ENCODE assay signal across 16 cellular contexts in the genomic region with DNA sequence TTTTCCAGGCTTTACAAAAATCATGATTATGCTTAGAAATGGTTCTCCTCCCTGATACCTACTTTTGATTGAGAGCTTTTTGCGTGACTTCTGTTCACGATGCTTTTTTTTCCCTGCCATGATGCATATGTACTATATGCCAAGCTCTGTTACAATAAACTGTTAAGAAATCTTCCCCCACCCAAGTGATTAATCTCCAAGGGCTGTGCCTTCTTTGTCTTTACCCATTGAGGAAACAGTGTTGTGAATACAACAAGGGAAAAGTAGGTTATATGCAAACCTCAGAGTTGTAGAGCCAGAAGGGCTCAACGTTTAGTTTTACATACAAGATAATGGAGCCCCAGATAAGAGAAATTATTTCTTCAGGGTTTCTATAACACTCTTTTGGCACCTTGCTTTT. TPM values are rescaled to one million over a fixed set of nuclear protein-coding genes. Genes with fewer than 3 reads are reported as not detected.
DNase-seq lines count a peak whose midpoint lies in the region; ATAC-seq and TF ChIP-seq lines count a peak whose summit lies in the region.
"Had no signal": no experiment of that assay in that cellular context is flagged by ENCODE, and none has a peak within 500 bp of the region (broad histone marks: within the 10 kb centered on the region; RNA-seq: fewer than 3 reads in every experiment).

No MANE protein-coding gene starts in this region.

- no peak overlapping the region for H3K9ac ChIP-seq in Karpas-422 (ENCODE audit: low read length)
- H3K9ac ChIP-seq in PC-3 (ENCODE audit: low read length), result no peak overlapping the region

- H3F3A ChIP-seq in PC-3 (ENCODE audit: low read length, unreplicated experiment), result no peaks in the 10 kb centered on the region

- H3K4me1 ChIP-seq in Karpas-422 (ENCODE audit: low read length), result no peaks in the 10 kb centered on the region
- no peaks in the 10 kb centered on the region for H3K4me1 ChIP-seq in PC-3 (ENCODE audit: insufficient read depth, low read length)

- H3K4me3 ChIP-seq in Karpas-422 (ENCODE audit: low read length), result no peak overlapping the region
- no peak overlapping the region for H3K4me3 ChIP-seq in PC-3 (ENCODE audit: low read length)
- H3K4me3 ChIP-seq: GM12878 had no signal

- intact Hi-C loops in PC-3 (cut with micrococcal nuclease), result loop anchor here (5.0 kb wide), 1 partner anchor 58 kb away; no protein-coding TSS in a partner anchor

- H3K27me3 ChIP-seq in Karpas-422 (ENCODE audit: low read length), result no peaks in the 10 kb centered on the region
- H3K27me3 ChIP-seq in PC-3 (ENCODE audit: low read length), result no peaks in the 10 kb centered on the region

- H3K27ac ChIP-seq in Karpas-422 (ENCODE audit: low read length) (no peak overlapping the region), PC-3 (ENCODE audit: low read length) (no peak overlapping the region)
- H3K27ac ChIP-seq: C4-2B had no signal

- H3K9me3 ChIP-seq in Karpas-422 (ENCODE audit: low read length), result no peaks in the 10 kb centered on the region
- H3K9me3 ChIP-seq in PC-3 (ENCODE audit: low read length), result no peaks in the 10 kb centered on the region
- H3K9me3 ChIP-seq: Caco-2 had no signal

- no peak overlapping the region for H3K4me2 ChIP-seq in Karpas-422 (ENCODE audit: low read depth, low read length, poor library complexity, severe bottlenecking)
- H3K4me2 ChIP-seq in PC-3 (ENCODE audit: low read length), result no peak overlapping the region

- DNase-seq in Karpas-422, result peak; percentile 0
- peak; percentile 20 for DNase-seq in amniotic epithelial cell (ENCODE audit: low read depth)
- no peak for DNase-seq in activated CD8-positive, alpha-beta memory T cell treated with anti-CD3 and anti-CD28 coated beads, Interleukin-2, amount 50 U/mL, for 48 hours
- no peak for DNase-seq in C1 segment of cervical spinal cord (lab: John Stamatoyannopoulos, UW)
- no peak for DNase-seq in PC-3
- DNase-seq: Caco-2; CD4-positive, CD25-positive, alpha-beta regulatory T cell; CD8-positive, alpha-beta T cell; DMS79; EL; GDM1; HCEC 1CT had no signal

- H3K36me3 ChIP-seq in Karpas-422 (ENCODE audit: insufficient read depth, low read length) (peaks cover 67% of the 10 kb centered on the region), PC-3 (ENCODE audit: low read depth, low read length) (peaks cover 78% of the 10 kb centered on the region)

- no TSS peak for BruUV-seq in PC-3 (replicated peaks; lab: Mats Ljungman, UMichigan)

- peaks cover 30% of the 10 kb centered on the region; the same call in 1 of the 2 replicates for H3K79me2 ChIP-seq in Karpas-422 (ENCODE audit: low read length)
- H3K79me2 ChIP-seq in PC-3 (ENCODE audit: low read length), result peaks cover 3% of the 10 kb centered on the region; the same call in 1 of the 2 replicates

- no peak for TF ChIP-seq CTCF in PC-3 (conservative IDR thresholded peaks at IDR 0.05; ENCODE audit: low read depth, low read length)

- H3K9me2 ChIP-seq in Karpas-422 (replicated peaks; ENCODE audit: insufficient read depth, low read length) (no peaks in the 10 kb centered on the region), PC-3 (replicated peaks; ENCODE audit: low read length) (no peaks in the 10 kb centered on the region)

- POLR2A ChIA-PET in PC-3 (lab: Charles Lee; ENCODE audit: unreplicated experiment), result no interaction called here

- ATAC-seq in esophagus mucosa, result peak; percentile 68
- no peak for ATAC-seq in PC-3
- no peak for ATAC-seq in GM21786 (IDR thresholded peaks at IDR 0.05; ENCODE audit: unreplicated experiment)
- ATAC-seq: CD8-positive, alpha-beta T cell; GM12878 had no signal

- H4K20me1 ChIP-seq in Karpas-422 (ENCODE audit: insufficient read depth, low read depth, low read length) (no peaks in the 10 kb centered on the region), PC-3 (ENCODE audit: low read length) (peaks cover 15% of the 10 kb centered on the region)

- CTCF ChIA-PET in PC-3 (lab: Charles Lee), result no interaction called here

- H2AFZ ChIP-seq in Karpas-422 (ENCODE audit: low read length) (no peak overlapping the region), PC-3 (ENCODE audit: low read length) (no peak overlapping the region)

RNA-seq across cellular contexts. Expression of gene MYLK2, which starts 34.1 kb away (rescaled TPM):
- total RNA-seq in Karpas-422 (2014; rRNA removed; shearing (Covaris generic); ENCODE audit: low replicate concordance), result 0.22 TPM in 2 replicates
- total RNA-seq in esophagus mucosa, result 0.12 TPM
- total RNA-seq in PC-3 (2014; rRNA removed), result 1.7 TPM in 2 replicates
- total RNA-seq: CD4-positive, CD25-positive, alpha-beta regulatory T cell; CD8-positive, alpha-beta T cell had no signal

RNA-seq across cellular contexts. Expression of gene TPX2, which starts 46.0 kb away (rescaled TPM):
- 54.0 and 55.5 TPM in 2 replicates for total RNA-seq in Karpas-422 (2014; rRNA removed; shearing (Covaris generic); ENCODE audit: low replicate concordance)
- total RNA-seq in esophagus mucosa (32.6 TPM), PC-3 (2014; rRNA removed) (128 and 151 TPM in 2 replicates)

Comparison
In these comparisons a context has a peak if more than half of its experiments do, and no peak if none do; other contexts are left out.
1. DNase-seq: peak in Karpas-422 (single experiment) and amniotic epithelial cell (single experiment); none in activated CD8-positive, alpha-beta memory T cell treated with anti-CD3 and anti-CD28 coated beads, Interleukin-2, amount 50 U/mL, for 48 hours (single experiment), C1 segment of cervical spinal cord (0 of 14) and PC-3 (single experiment).